In genomic region chr5:139459451-139459934, GRCh38 we compare ENCODE assay signal across 11 cellular contexts. TPM values are rescaled to one million over a fixed set of nuclear protein-coding genes. Genes with fewer than 3 reads are reported as not detected.
DNase-seq lines count a peak whose midpoint lies in the region; ATAC-seq, FAIRE-seq and TF ChIP-seq lines count a peak whose summit lies in the region.
"Had no signal": no experiment of that assay in that cellular context is flagged by ENCODE, and none has a peak within 500 bp of the region (broad histone marks: within the 10 kb centered on the region; RNA-seq: fewer than 3 reads in every experiment).

No MANE protein-coding gene starts in this region.

- TF ChIP-seq CTCF in MM.1S (IDR thresholded peaks at IDR 0.05; ENCODE audit: low read length): no peak

- no peaks in the 10 kb centered on the region for H3F3A ChIP-seq in MM.1S (ENCODE audit: insufficient read depth, low read length)

- H4K20me1 ChIP-seq in MM.1S (ENCODE audit: insufficient read depth, low read length): no peaks in the 10 kb centered on the region

- H3K4me1 ChIP-seq in CD4-positive, CD25-positive, alpha-beta regulatory T cell (ENCODE audit: control insufficient read depth, insufficient read depth, low read length, poor library complexity, severe bottlenecking): peaks cover 39% of the 10 kb centered on the region
- H3K4me1 ChIP-seq in MM.1S (ENCODE audit: low read length): no peaks in the 10 kb centered on the region

- peaks cover 0 to 72% (median 35%) of the 10 kb centered on the region in 4 donors for H3K4me1 Mint-ChIP-seq in CD4-positive, CD25-positive, alpha-beta regulatory T cell
- H3K4me1 Mint-ChIP-seq: nephron had no signal

- H3K27ac Mint-ChIP-seq in CD4-positive, CD25-positive, alpha-beta regulatory T cell: peak overlapping the region; percentile 91 to 98 (median 97)
- H3K27ac Mint-ChIP-seq: nephron had no signal

- peak in 1 of 3 donors; percentile 49 for DNase-seq in CD4-positive, CD25-positive, alpha-beta regulatory T cell
- DNase-seq in activated CD4-positive, alpha-beta T cell treated with anti-CD3 and anti-CD28 coated beads, Interleukin-2, amount 50 U/mL, for 48 hours: peak; percentile 66 to 72
- DNase-seq in iris pigment epithelial cell (ENCODE audit: low read depth): peak; percentile 30
- no peak for DNase-seq in frontal cortex (ENCODE audit: low spot score in 2 of 2)
- DNase-seq in MM.1S: no peak
- DNase-seq: NCI-H1105 treated with DMSO at 0.1 percent for 48 hours had no signal

- no peaks in the 10 kb centered on the region for H3K9me2 ChIP-seq in MM.1S (replicated peaks; ENCODE audit: insufficient read depth, low read length)

- H3K9me3 ChIP-seq in CD4-positive, CD25-positive, alpha-beta regulatory T cell (ENCODE audit: control insufficient read depth in 2 of 2, low read length in 2 of 2): no peaks in the 10 kb centered on the region
- H3K9me3 ChIP-seq in MM.1S (replicated peaks; ENCODE audit: insufficient read depth, low read length): no peaks in the 10 kb centered on the region

- no peaks in the 10 kb centered on the region for H3K36me3 ChIP-seq in CD4-positive, CD25-positive, alpha-beta regulatory T cell (ENCODE audit: control insufficient read depth, insufficient read depth, low read length)
- no peaks in the 10 kb centered on the region for H3K36me3 ChIP-seq in MM.1S (replicated peaks; ENCODE audit: insufficient read depth, low read length)

- H3K79me2 ChIP-seq in MM.1S (ENCODE audit: low read length): no peaks in the 10 kb centered on the region

- no peaks in the 10 kb centered on the region for H3K9me3 Mint-ChIP-seq in CD4-positive, CD25-positive, alpha-beta regulatory T cell
- H3K9me3 Mint-ChIP-seq: nephron had no signal

- no peaks in the 10 kb centered on the region for H3K36me3 Mint-ChIP-seq in CD4-positive, CD25-positive, alpha-beta regulatory T cell

- H2AFZ ChIP-seq in MM.1S (ENCODE audit: low read length): no peak overlapping the region

- ATAC-seq in CD4-positive, CD25-positive, alpha-beta regulatory T cell (ENCODE audit: low read depth in 2 of 2): no peak
- ATAC-seq in GM19452 (IDR thresholded peaks at IDR 0.05; ENCODE audit: unreplicated experiment) (peak; percentile 17), HG02970 (IDR thresholded peaks at IDR 0.05; ENCODE audit: low FRiP score, unreplicated experiment) (no peak), HG02840 (IDR thresholded peaks at IDR 0.05; ENCODE audit: low FRiP score, unreplicated experiment) (no peak)

- H3K27me3 Mint-ChIP-seq in CD4-positive, CD25-positive, alpha-beta regulatory T cell: no peaks in the 10 kb centered on the region

- H3K4me2 ChIP-seq in MM.1S (ENCODE audit: low read depth, low read length): no peak overlapping the region

- no peak for FAIRE-seq in frontal cortex (lab: Jason Lieb, UNC)

- no peaks in the 10 kb centered on the region for H3K27me3 ChIP-seq in CD4-positive, CD25-positive, alpha-beta regulatory T cell (ENCODE audit: control insufficient read depth, insufficient read depth, low read length)
- H3K27me3 ChIP-seq in MM.1S (replicated peaks; ENCODE audit: insufficient read depth, low read length): no peaks in the 10 kb centered on the region

- peak overlapping the region; percentile 40 to 88 (median 72) for H3K4me3 Mint-ChIP-seq in CD4-positive, CD25-positive, alpha-beta regulatory T cell
- H3K4me3 Mint-ChIP-seq: nephron had no signal

- peak overlapping the region; percentile 87 for H3K27ac ChIP-seq in CD4-positive, CD25-positive, alpha-beta regulatory T cell (ENCODE audit: insufficient read depth, low read length, poor library complexity, severe bottlenecking)
- H3K27ac ChIP-seq in MM.1S (ENCODE audit: low read length): no peak overlapping the region

- H3K4me3 ChIP-seq in CD4-positive, CD25-positive, alpha-beta regulatory T cell (ENCODE audit: low read depth, low read length): peak overlapping the region; percentile 43
- no peak overlapping the region for H3K4me3 ChIP-seq in MM.1S (ENCODE audit: low read length)

- no peak overlapping the region for H3K9ac ChIP-seq in MM.1S (ENCODE audit: low read length)

RNA-seq across cellular contexts. Expression of gene ECSCR, which starts 3.0 kb away (rescaled TPM):
- 0.64 TPM for total RNA-seq in CD4-positive, CD25-positive, alpha-beta regulatory T cell
- polyA plus RNA-seq in CD4-positive, CD25-positive, alpha-beta regulatory T cell: 1 to 10 TPM in 1 of 4 donors, under 1 TPM in 2, not detected in 1; 0.23 to 1.6 (median 0.92) TPM
- 4.9 TPM for total RNA-seq in frontal cortex

RNA-seq across cellular contexts. Expression of gene SMIM33, which starts 11.3 kb away (rescaled TPM):
- 0.54 TPM for total RNA-seq in CD4-positive, CD25-positive, alpha-beta regulatory T cell
- polyA plus RNA-seq in CD4-positive, CD25-positive, alpha-beta regulatory T cell: 1 to 10 TPM in 1 of 4 donors, under 1 TPM in 3; 0.08 to 1.9 (median 0.73) TPM
- total RNA-seq in frontal cortex: not detected
- total RNA-seq: urinary bladder had no signal
- polyA plus RNA-seq: urinary bladder had no signal

RNA-seq across cellular contexts. Expression of gene DNAJC18, which starts 20.2 kb away (rescaled TPM):
- 8.2 TPM for total RNA-seq in CD4-positive, CD25-positive, alpha-beta regulatory T cell
- polyA plus RNA-seq in CD4-positive, CD25-positive, alpha-beta regulatory T cell: 1 to 10 TPM; 4.0 to 9.0 (median 5.1) TPM
- 53.0 TPM for total RNA-seq in frontal cortex

RNA-seq across cellular contexts. Expression of gene STING1, which starts 23.1 kb away (rescaled TPM):
- total RNA-seq in CD4-positive, CD25-positive, alpha-beta regulatory T cell: 295 TPM
- polyA plus RNA-seq in CD4-positive, CD25-positive, alpha-beta regulatory T cell: 100 to 1,000 TPM; 131 to 177 (median 158) TPM
- total RNA-seq in frontal cortex: 3.3 TPM

RNA-seq across cellular contexts. Expression of gene SPATA24, which starts 55.6 kb away (rescaled TPM):
- 4.4 TPM for total RNA-seq in CD4-positive, CD25-positive, alpha-beta regulatory T cell
- polyA plus RNA-seq in CD4-positive, CD25-positive, alpha-beta regulatory T cell: 1 to 10 TPM; 5.5 to 6.8 (median 6.1) TPM
- total RNA-seq in frontal cortex: 1.6 TPM

Comparison
In these comparisons a context has a peak if more than half of its experiments do, and no peak if none do; other contexts are left out.
1. DNase-seq: peak in activated CD4-positive, alpha-beta T cell treated with anti-CD3 and anti-CD28 coated beads, Interleukin-2, amount 50 U/mL, for 48 hours (2 of 2) and iris pigment epithelial cell (single experiment); none in frontal cortex (0 of 2) and MM.1S (single experiment).